Comparison of ENCODE assay signal across 16 cellular contexts in the genomic region with DNA sequence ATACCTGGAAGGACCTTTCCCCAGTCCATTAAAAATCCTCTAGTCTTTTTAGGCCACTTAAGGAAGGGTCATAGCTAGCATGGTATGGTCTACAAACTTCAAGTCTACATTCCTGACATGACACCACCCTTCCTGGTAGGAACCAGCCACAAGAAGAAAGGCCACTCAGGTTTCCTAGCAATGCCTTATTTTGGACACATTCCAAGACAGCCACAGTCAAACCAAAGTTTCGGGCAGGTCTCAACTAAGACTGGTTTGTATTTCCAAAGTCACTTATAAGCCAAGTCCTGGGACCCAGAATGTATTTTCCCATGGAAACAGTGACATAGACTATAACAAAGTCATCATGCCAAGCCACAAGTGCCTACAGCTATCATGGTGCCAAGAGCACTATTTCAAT. TPM values are rescaled to one million over a fixed set of nuclear protein-coding genes. Genes with fewer than 3 reads are reported as not detected.
A peak's percentile ranks its signal among the peaks of the same experiment; 100 is the strongest.
DNase-seq lines count a peak whose midpoint lies in the region; FAIRE-seq and TF ChIP-seq lines count a peak whose summit lies in the region.
"Had no signal": no experiment of that assay in that cellular context is flagged by ENCODE, and none has a peak within 500 bp of the region (broad histone marks: within the 10 kb centered on the region; RNA-seq: fewer than 3 reads in every experiment).

No MANE protein-coding gene starts in this region.

- intact Hi-C loops in breast epithelium (cut with DNase I; ENCODE audit: low total_unique reads): no loop called here

- H3K4me2 ChIP-seq in keratinocyte (ENCODE audit: control insufficient read depth, extremely low read depth, insufficient read depth, low read depth, low read length): no peak overlapping the region
- H3K4me2 ChIP-seq: A549 had no signal

- H4K20me1 ChIP-seq in keratinocyte (ENCODE audit: control insufficient read depth, extremely low read depth, insufficient read depth, low read length): no peaks in the 10 kb centered on the region

- H3K27me3 ChIP-seq in breast epithelium (no peaks in the 10 kb centered on the region), keratinocyte (ENCODE audit: control insufficient read depth, extremely low read depth, insufficient read depth, low read length) (no peaks in the 10 kb centered on the region)

- H3K4me1 ChIP-seq in breast epithelium (peaks cover 0 to 10% of the 10 kb centered on the region in 2 donors), keratinocyte (ENCODE audit: control insufficient read depth, extremely low read depth, insufficient read depth, low read length) (peaks cover 14% of the 10 kb centered on the region)

- H3K9ac ChIP-seq in keratinocyte (ENCODE audit: control insufficient read depth, extremely low read depth, insufficient read depth, low read length): no peak overlapping the region

- no peaks in the 10 kb centered on the region for H3K9me3 ChIP-seq in breast epithelium
- H3K9me3 ChIP-seq in keratinocyte (ENCODE audit: control insufficient read depth, low read depth, low read length): no peaks in the 10 kb centered on the region
- H3K9me3 ChIP-seq: A549 had no signal

- peak; percentile 84 for FAIRE-seq in keratinocyte (lab: Jason Lieb, UNC)
- FAIRE-seq: A549, G401.6, GM12891 had no signal

- TF ChIP-seq CTCF in breast epithelium (IDR thresholded peaks at IDR 0.05) (no peak), keratinocyte (optimal IDR thresholded peaks at IDR 0.05 in 1 of 3, IDR thresholded peaks at IDR 0.05 in 1 of 3, conservative IDR thresholded peaks at IDR 0.05 in 1 of 3; ENCODE audit: extremely low read depth in 1 of 3, insufficient read depth in 2 of 3, low read length in 3 of 3) (no peak)

- H3K9me1 ChIP-seq in keratinocyte (ENCODE audit: control insufficient read depth, extremely low read depth, insufficient read depth, low read length): no peaks in the 10 kb centered on the region

- H3K4me3 ChIP-seq in breast epithelium (no peak overlapping the region), keratinocyte (ENCODE audit: control insufficient read depth in 2 of 3, extremely low read depth in 1 of 3, insufficient read depth in 2 of 3, low read depth in 1 of 3, low read length in 3 of 3) (no peak overlapping the region)
- H3K4me3 ChIP-seq: A549 had no signal

- H2AFZ ChIP-seq in keratinocyte (ENCODE audit: control insufficient read depth, low read length): no peak overlapping the region

- H3K79me2 ChIP-seq in keratinocyte (ENCODE audit: control insufficient read depth, insufficient read depth, low read length): no peaks in the 10 kb centered on the region

- no peaks in the 10 kb centered on the region for H3K36me3 ChIP-seq in breast epithelium
- no peaks in the 10 kb centered on the region for H3K36me3 ChIP-seq in keratinocyte (ENCODE audit: control insufficient read depth in 2 of 2, extremely low read depth in 1 of 2, insufficient read depth in 2 of 2, low read length in 2 of 2)

- peak overlapping the region; percentile 49 to 86 for H3K27ac ChIP-seq in breast epithelium
- H3K27ac ChIP-seq in keratinocyte (ENCODE audit: control insufficient read depth, insufficient read depth, low read length): no peak overlapping the region
- H3K27ac ChIP-seq: A549 had no signal

- dilution Hi-C loops in keratinocyte (cut with MboI; ENCODE audit: extremely low pct_ligation_motif_present, low sequenced_read_pairs): no loop called here

- DNase-seq in DMS79 (lab: John Stamatoyannopoulos, UW) (peak; percentile 3), HT1080 (ENCODE audit: low read depth) (peak; percentile 37), breast epithelium (ENCODE audit: low spot score in 2 of 2) (peak in 1 of 2 donors; percentile 67), keratinocyte (ENCODE audit: low read depth, low spot score) (no peak), NCI-H1105 treated with DMSO at 0.1 percent for 48 hours (lab: John Stamatoyannopoulos, UW) (no peak), EL (no peak), midbrain (lab: John Stamatoyannopoulos, UW) (no peak)
- DNase-seq: CD8-positive, alpha-beta T cell; COR-L47; DMS53; GOT3; H9 had no signal

- no peak for TF ChIP-seq POLR2A in breast epithelium (IDR thresholded peaks at IDR 0.05)

RNA-seq across cellular contexts. Expression of a gene that starts 50.6 kb away (rescaled TPM):
- 0.30 and 0.31 TPM in 2 replicates for total RNA-seq in HT1080 (2014; rRNA removed; shearing (Covaris generic))
- polyA plus RNA-seq in HT1080 (2015; cell fraction: cytosol; rRNA removed): 0.19 and 0.62 TPM in 2 replicates
- 0.53 and 0.76 TPM in 2 replicates for polyA plus RNA-seq in HT1080 (2015; cell fraction: nucleus; rRNA removed)
- total RNA-seq in breast epithelium: 10 to 100 TPM in 2 of 3 donors, 1 to 10 TPM in 1; 2.1 to 12.6 (median 10.5) TPM
- polyA plus RNA-seq in keratinocyte: 5.3 to 8.9 TPM (median 7.3 TPM) in 3 replicates
- polyA plus RNA-seq in keratinocyte (2011; ENCODE audit: low read depth): 2.1 TPM
- 6.9 and 11.4 TPM in 2 replicates for polyA plus RNA-seq in keratinocyte (2011; cell fraction: cytosol; rRNA removed)
- polyA plus RNA-seq in keratinocyte (2011; cell fraction: nucleus; rRNA removed): 10.2 and 11.9 TPM in 2 replicates
- 4.0 and 4.7 TPM in 2 replicates for polyA plus RNA-seq in keratinocyte (2012; ENCODE audit: low replicate concordance)
- polyA minus RNA-seq in keratinocyte: 7.3 to 17.7 TPM (median 8.7 TPM) in 3 replicates
- polyA minus RNA-seq in keratinocyte (2011; cell fraction: cytosol; rRNA and poly(A)+ RNA removed): 7.1 TPM
- polyA minus RNA-seq in keratinocyte (2011; cell fraction: nucleus; rRNA and poly(A)+ RNA removed): 5.4 and 6.7 TPM in 2 replicates
- total RNA-seq: CD8-positive, alpha-beta T cell had no signal
- polyA plus RNA-seq: CD14-positive monocyte had no signal

Comparison
In these comparisons a context has a peak if more than half of its experiments do, and no peak if none do; other contexts are left out.
1. DNase-seq: peak in DMS79 (single experiment) and HT1080 (single experiment); none in keratinocyte (single experiment), NCI-H1105 treated with DMSO at 0.1 percent for 48 hours (single experiment), EL (single experiment) and midbrain (single experiment).